In the genomic region with DNA sequence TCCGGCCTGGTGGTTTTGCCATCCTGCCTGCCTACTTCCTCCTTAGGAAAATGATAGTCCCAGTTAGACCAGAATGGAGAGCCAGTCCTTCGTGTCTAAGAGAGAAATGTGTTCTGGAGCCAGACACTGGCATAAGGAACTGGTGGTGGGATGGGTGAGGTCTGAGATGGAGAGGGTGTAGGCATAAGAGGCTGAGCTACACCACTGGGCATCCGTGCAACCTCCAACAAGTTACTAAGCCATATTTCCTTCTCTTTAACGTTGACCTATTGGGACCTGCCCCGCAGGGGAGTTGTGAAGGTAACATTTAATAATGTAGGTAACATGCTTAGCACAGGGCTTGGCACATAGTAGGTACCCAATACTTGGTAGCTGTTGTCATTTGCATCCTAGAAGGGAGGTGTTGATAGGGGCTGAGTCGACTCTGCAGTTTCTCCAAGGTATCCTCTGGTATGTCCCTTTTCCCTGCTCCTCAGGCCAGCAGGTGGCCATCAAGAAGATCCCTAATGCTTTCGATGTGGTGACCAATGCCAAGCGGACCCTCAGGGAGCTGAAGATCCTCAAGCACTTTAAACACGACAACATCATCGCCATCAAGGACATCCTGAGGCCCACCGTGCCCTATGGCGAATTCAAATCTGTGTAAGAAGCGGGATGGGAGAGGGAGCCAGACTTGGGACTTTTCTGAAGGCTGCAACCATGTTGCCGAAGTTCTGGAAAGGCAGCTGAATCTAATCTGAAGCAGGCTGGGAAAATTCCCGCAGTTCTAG, we compare ENCODE assay signal across 7 cellular contexts. TPM values are rescaled to one million over a fixed set of nuclear protein-coding genes. Genes with fewer than 3 reads are reported as not detected.
A peak's percentile ranks its signal among the peaks of the same experiment; 100 is the strongest.
DNase-seq lines count a peak whose midpoint lies in the region; ATAC-seq and TF ChIP-seq lines count a peak whose summit lies in the region.

No MANE protein-coding gene starts in this region.

- H3K4me3 ChIP-seq in HCT116 (replicated peaks in 1 of 2; ENCODE audit: low read depth in 1 of 2, low read length in 2 of 2) (peak overlapping the region; percentile 67 to 94), iPS-11a (ENCODE audit: low read depth, low read length) (peak overlapping the region; percentile 82), spleen (peak overlapping the region; percentile 71 to 93 (median 88))

- TF ChIP-seq RAD21 in HCT116 (IDR thresholded peaks at IDR 0.05; ENCODE audit: low read depth), result no peak

- H3K4me1 ChIP-seq in HCT116 (ENCODE audit: control insufficient read depth in 1 of 2, insufficient read depth in 2 of 2, low read length in 2 of 2) (peaks cover 9 to 18% of the 10 kb centered on the region in 2 experiments; a peak in 3 of 4 replicates), spleen (peaks cover 7 to 79% (median 40%) of the 10 kb centered on the region in 6 donors)

- no peaks in the 10 kb centered on the region for H3K27me3 ChIP-seq in HCT116 (ENCODE audit: insufficient read depth, low read length)
- no peaks in the 10 kb centered on the region for H3K27me3 ChIP-seq in spleen (replicated peaks in 1 of 7)

- POLR2A ChIA-PET in HCT116 (lab: Charles Lee), result no interaction called here
- POLR2A ChIA-PET in activated CD4-positive, alpha-beta memory T cell treated with anti-CD3 and anti-CD28 coated beads, Interleukin-2, amount 10 ng/mL, durations not matched to agents 7 days and 5 days (lab: Charles Lee), result interaction anchor here (2.5 to 3.3 kb wide), 2 partner anchors 10 to 17 kb away, joined by 27 to 50 read pairs; a partner anchor contains a TSS

- RAD21 ChIA-PET in HCT116 (lab: Charles Lee; ENCODE audit: low non-redundant PET in 1 of 2, low total read pairs in 2 of 2, uncharacterized antibody in 2 of 2, unreplicated experiment in 2 of 2), result no interaction called here

- no peak overlapping the region for H2AFZ ChIP-seq in HCT116 (ENCODE audit: low read depth, low read length, poor library complexity, severe bottlenecking)

- CTCF ChIA-PET in HCT116 (lab: Charles Lee), result no interaction called here
- CTCF ChIA-PET in activated CD4-positive, alpha-beta memory T cell treated with anti-CD3 and anti-CD28 coated beads, Interleukin-2, amount 10 ng/mL, durations not matched to agents 7 days and 5 days (lab: Charles Lee), result interaction anchor here (2.4 to 3.1 kb wide), 2 partner anchors 10 to 16 kb away, joined by 5 to 71 read pairs; a partner anchor contains a TSS

- H4K20me1 ChIP-seq in HCT116 (ENCODE audit: insufficient read depth), result no peaks in the 10 kb centered on the region

- no peak overlapping the region for H3K27ac ChIP-seq in HCT116 (ENCODE audit: low read depth, low read length)
- H3K27ac ChIP-seq in spleen, result peak overlapping the region in 7 of 8 donors; percentile 96 to 98 (median 97)

- no peak for TF ChIP-seq CTCF in HCT116 (IDR thresholded peaks at IDR 0.05 in 2 of 3, conservative IDR thresholded peaks at IDR 0.05 in 1 of 3; ENCODE audit: borderline replicate concordance in 1 of 3, insufficient read depth in 1 of 3, low read depth in 2 of 3, low read length in 2 of 3)
- TF ChIP-seq CTCF in spleen (IDR thresholded peaks at IDR 0.05 in 8 of 11, conservative IDR thresholded peaks at IDR 0.05 in 3 of 11), result no peak

- DNase-seq in HCT116 (ENCODE audit: low read depth, low spot score), result no peak
- DNase-seq in activated CD4-positive, alpha-beta memory T cell treated with anti-CD3 and anti-CD28 coated beads, Interleukin-2, amount 10 ng/mL, durations not matched to agents 7 days and 5 days, result no peak
- DNase-seq in spleen, result no peak
- DNase-seq in SW480 (ENCODE audit: low spot score), result no peak
- no peak for DNase-seq in iPS-NIHi7 (ENCODE audit: extremely low spot score)
- DNase-seq in RPMI8226, result no peak

- TSS peak; percentile 42 for BruUV-seq in HCT116 (replicated peaks; lab: Mats Ljungman, UMichigan)

- no peaks in the 10 kb centered on the region for H3K9me2 ChIP-seq in HCT116 (ENCODE audit: insufficient read depth)

- H3K9me3 Mint-ChIP-seq in activated CD4-positive, alpha-beta memory T cell treated with anti-CD3 and anti-CD28 coated beads, Interleukin-2, amount 10 ng/mL, durations not matched to agents 7 days and 5 days, result no peaks in the 10 kb centered on the region

- H3K4me1 Mint-ChIP-seq in activated CD4-positive, alpha-beta memory T cell treated with anti-CD3 and anti-CD28 coated beads, Interleukin-2, amount 10 ng/mL, durations not matched to agents 7 days and 5 days, result peaks cover 32% of the 10 kb centered on the region

- H3K36me3 Mint-ChIP-seq in activated CD4-positive, alpha-beta memory T cell treated with anti-CD3 and anti-CD28 coated beads, Interleukin-2, amount 10 ng/mL, durations not matched to agents 7 days and 5 days (ENCODE audit: low read depth), result peaks cover 40% of the 10 kb centered on the region

- peak overlapping the region; percentile 82 for H3K4me2 ChIP-seq in HCT116 (ENCODE audit: low read length)

- no peak overlapping the region for H3K9ac ChIP-seq in HCT116 (ENCODE audit: low read length)

- H3K27ac Mint-ChIP-seq in activated CD4-positive, alpha-beta memory T cell treated with anti-CD3 and anti-CD28 coated beads, Interleukin-2, amount 10 ng/mL, durations not matched to agents 7 days and 5 days, result peak overlapping the region; percentile 51

- H3K4me3 Mint-ChIP-seq in activated CD4-positive, alpha-beta memory T cell treated with anti-CD3 and anti-CD28 coated beads, Interleukin-2, amount 10 ng/mL, durations not matched to agents 7 days and 5 days, result peak overlapping the region; percentile 92

- H3K9me3 ChIP-seq in HCT116 (ENCODE audit: control insufficient read depth in 1 of 2, insufficient read depth in 1 of 2, low read depth in 1 of 2, low read length in 2 of 2), result no peaks in the 10 kb centered on the region
- no peaks in the 10 kb centered on the region for H3K9me3 ChIP-seq in spleen

- intact Hi-C loops in HCT116 (cut with micrococcal nuclease) (loop anchor here (5.0 kb wide), 1 partner anchor 373 kb away; no protein-coding TSS in a partner anchor), spleen (cut with DNase I; ENCODE audit: low total_unique reads) (no loop called here)

- no peaks in the 10 kb centered on the region for H3K27me3 Mint-ChIP-seq in activated CD4-positive, alpha-beta memory T cell treated with anti-CD3 and anti-CD28 coated beads, Interleukin-2, amount 10 ng/mL, durations not matched to agents 7 days and 5 days

- H3K79me2 ChIP-seq in HCT116 (ENCODE audit: insufficient read depth, low read length), result peaks cover 7% of the 10 kb centered on the region

- whole genome bisulfite sequencing in spleen, 5 donors, result 79 to 86% (median 80%) methylated on average over 14 to 15 of the region's 15 CpGs

- H3K36me3 ChIP-seq in HCT116 (ENCODE audit: control insufficient read depth in 1 of 2, insufficient read depth in 2 of 2, low read length in 2 of 2), result peaks cover 16 to 22% of the 10 kb centered on the region in 2 experiments; a peak in 3 of 4 replicates
- peaks cover 4 to 55% (median 47%) of the 10 kb centered on the region in 6 donors for H3K36me3 ChIP-seq in spleen

- TF ChIP-seq POLR2A in HCT116 (IDR thresholded peaks at IDR 0.05; ENCODE audit: borderline replicate concordance, extremely low read depth, insufficient read depth, insufficient read length), result no peak
- no peak for TF ChIP-seq POLR2A in spleen (IDR thresholded peaks at IDR 0.05)

- ATAC-seq in HCT116, result no peak

TF ChIP-seq in HCT116, 20 proteins besides CTCF, POLR2A, EP300 and RAD21 (continues in another document):
- TF ChIP-seq POLR2AphosphoS5 (IDR thresholded peaks at IDR 0.05; ENCODE audit: low read depth, low read length), result no peak
- no peak for TF ChIP-seq JUND (IDR thresholded peaks at IDR 0.05)
- no peak for TF ChIP-seq ZNF274 (IDR thresholded peaks at IDR 0.05; ENCODE audit: low read depth, low read length)
- TF ChIP-seq, protein P1, sequence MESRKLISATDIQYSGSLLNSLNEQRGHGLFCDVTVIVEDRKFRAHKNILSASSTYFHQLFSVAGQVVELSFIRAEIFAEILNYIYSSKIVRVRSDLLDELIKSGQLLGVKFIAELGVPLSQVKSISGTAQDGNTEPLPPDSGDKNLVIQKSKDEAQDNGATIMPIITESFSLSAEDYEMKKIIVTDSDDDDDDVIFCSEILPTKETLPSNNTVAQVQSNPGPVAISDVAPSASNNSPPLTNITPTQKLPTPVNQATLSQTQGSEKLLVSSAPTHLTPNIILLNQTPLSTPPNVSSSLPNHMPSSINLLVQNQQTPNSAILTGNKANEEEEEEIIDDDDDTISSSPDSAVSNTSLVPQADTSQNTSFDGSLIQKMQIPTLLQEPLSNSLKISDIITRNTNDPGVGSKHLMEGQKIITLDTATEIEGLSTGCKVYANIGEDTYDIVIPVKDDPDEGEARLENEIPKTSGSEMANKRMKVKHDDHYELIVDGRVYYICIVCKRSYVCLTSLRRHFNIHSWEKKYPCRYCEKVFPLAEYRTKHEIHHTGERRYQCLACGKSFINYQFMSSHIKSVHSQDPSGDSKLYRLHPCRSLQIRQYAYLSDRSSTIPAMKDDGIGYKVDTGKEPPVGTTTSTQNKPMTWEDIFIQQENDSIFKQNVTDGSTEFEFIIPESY (IDR thresholded peaks at IDR 0.05; ENCODE audit: extremely low read depth, insufficient replicate concordance, low read length), result no peak
- no peak for TF ChIP-seq ZFX (IDR thresholded peaks at IDR 0.05)
- TF ChIP-seq EGR1 (IDR thresholded peaks at IDR 0.05; ENCODE audit: low read depth), result no peak
- TF ChIP-seq ELF1 (IDR thresholded peaks at IDR 0.05; ENCODE audit: borderline replicate concordance, low read depth), result no peak
- no peak for TF ChIP-seq FOSL1 (IDR thresholded peaks at IDR 0.05; ENCODE audit: low read depth)

RNA-seq across cellular contexts. Expression of a gene that starts 1.2 kb away (rescaled TPM):
- total RNA-seq in HCT116 (2021; ENCODE audit: unreplicated experiment) (15.3 TPM), spleen (10 to 100 TPM; 23.1 to 56.2 (median 34.4) TPM)
- polyA plus RNA-seq in HCT116 (2012), result 12.2 and 14.8 TPM in 2 replicates
- 10 to 100 TPM; 40.6 to 41.4 TPM for total RNA-seq in activated CD4-positive, alpha-beta memory T cell treated with anti-CD3 and anti-CD28 coated beads, Interleukin-2, amount 10 ng/mL, durations not matched to agents 7 days and 5 days
- 10 to 100 TPM in 1 of 3 donors, 1 to 10 TPM in 2; 5.7 to 15.1 (median 6.9) TPM for polyA plus RNA-seq in spleen

RNA-seq across cellular contexts. Expression of a gene that starts 7.5 kb away (rescaled TPM):
- total RNA-seq in HCT116 (2021; ENCODE audit: unreplicated experiment) (0.52 TPM), spleen (10 to 100 TPM; 10.1 to 41.0 (median 21.8) TPM)
- 0.16 and 0.39 TPM in 2 replicates for polyA plus RNA-seq in HCT116 (2012)
- total RNA-seq in activated CD4-positive, alpha-beta memory T cell treated with anti-CD3 and anti-CD28 coated beads, Interleukin-2, amount 10 ng/mL, durations not matched to agents 7 days and 5 days, result not detected
- 10 to 100 TPM; 16.1 to 48.4 (median 17.8) TPM for polyA plus RNA-seq in spleen

RNA-seq across cellular contexts. Expression of a gene that starts 17.0 kb away (rescaled TPM):
- 20.0 TPM for total RNA-seq in HCT116 (2021; ENCODE audit: unreplicated experiment)
- polyA plus RNA-seq in HCT116 (2012), result 22.5 and 31.2 TPM in 2 replicates
- 1 to 10 TPM; 2.7 to 3.1 TPM for total RNA-seq in activated CD4-positive, alpha-beta memory T cell treated with anti-CD3 and anti-CD28 coated beads, Interleukin-2, amount 10 ng/mL, durations not matched to agents 7 days and 5 days
- 10 to 100 TPM in 1 of 7 donors, 1 to 10 TPM in 6; 6.4 to 14.1 (median 7.3) TPM for total RNA-seq in spleen
- polyA plus RNA-seq in spleen, result 1 to 10 TPM; 4.3 to 8.1 (median 5.8) TPM

RNA-seq across cellular contexts. Expression of a gene that starts 31.5 kb away (rescaled TPM):
- total RNA-seq in HCT116 (2021; ENCODE audit: unreplicated experiment), result 0.98 TPM
- polyA plus RNA-seq in HCT116 (2012), result 0.81 and 1.2 TPM in 2 replicates
- total RNA-seq in activated CD4-positive, alpha-beta memory T cell treated with anti-CD3 and anti-CD28 coated beads, Interleukin-2, amount 10 ng/mL, durations not matched to agents 7 days and 5 days, result under 1 TPM; 0.58 to 0.60 TPM
- total RNA-seq in spleen, result 1 to 10 TPM; 2.3 to 7.6 (median 2.7) TPM
- polyA plus RNA-seq in spleen, result 1 to 10 TPM; 1.3 to 5.9 (median 2.2) TPM
